Comparison of ENCODE assay signal across 9 cellular contexts in the genomic region with DNA sequence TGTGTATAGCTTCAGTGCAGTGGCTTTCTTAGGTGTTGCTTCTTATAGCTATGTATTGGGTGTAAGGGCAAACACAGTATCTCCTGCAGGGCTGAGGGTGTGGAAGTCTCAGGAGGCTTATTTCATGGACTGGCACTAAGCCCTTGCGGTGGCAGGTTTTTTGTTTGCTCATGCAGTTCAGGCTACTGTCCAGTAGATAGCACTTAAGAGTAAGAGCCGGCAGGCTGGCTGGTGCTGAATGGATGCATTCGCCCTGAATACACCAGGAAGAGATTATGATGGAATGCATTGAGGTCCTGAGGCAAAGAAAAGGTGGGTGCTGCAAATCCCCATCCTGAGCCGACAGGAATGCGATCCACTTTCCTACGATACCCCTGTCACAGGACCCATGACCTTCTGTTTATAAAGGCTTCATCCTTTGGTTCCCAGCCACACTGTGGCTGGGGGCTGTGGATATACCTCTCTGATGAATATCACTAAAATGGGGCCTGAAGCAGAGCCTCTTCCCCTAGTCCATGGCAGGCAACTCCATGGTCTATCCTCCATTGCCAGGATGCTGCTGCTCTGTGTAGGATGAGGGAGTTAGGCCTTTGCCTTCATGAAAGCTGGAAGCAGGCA. TPM values are rescaled to one million over a fixed set of nuclear protein-coding genes. Genes with fewer than 3 reads are reported as not detected.
DNase-seq lines count a peak whose midpoint lies in the region; ATAC-seq and TF ChIP-seq lines count a peak whose summit lies in the region.
"Had no signal": no experiment of that assay in that cellular context is flagged by ENCODE, and none has a peak within 500 bp of the region (broad histone marks: within the 10 kb centered on the region; RNA-seq: fewer than 3 reads in every experiment).

No MANE protein-coding gene starts in this region.

- H3K27ac Mint-ChIP-seq in activated CD8-positive, alpha-beta T cell treated with anti-CD3 and anti-CD28 coated beads for 36 hours, result no peak overlapping the region
- no peak overlapping the region for H3K27ac Mint-ChIP-seq in immature natural killer cell

- H3K27ac ChIP-seq in right cardiac atrium (ENCODE audit: low read length), result no peak overlapping the region

- peak; percentile 35 to 68 for ATAC-seq in right cardiac atrium
- no peak for ATAC-seq in activated CD8-positive, alpha-beta T cell treated with anti-CD3 and anti-CD28 coated beads for 36 hours
- no peak for ATAC-seq in GM21529 (IDR thresholded peaks at IDR 0.05; ENCODE audit: unreplicated experiment)

- no peak for TF ChIP-seq CTCF in activated CD8-positive, alpha-beta T cell treated with anti-CD3 and anti-CD28 coated beads for 36 hours (IDR thresholded peaks at IDR 0.05)

- DNase-seq in COR-L47 (lab: John Stamatoyannopoulos, UW) (peak; percentile 17), HuH-7.5 (ENCODE audit: low spot score) (peak; percentile 46), SW480 (ENCODE audit: low spot score) (peak; percentile 47), right cardiac atrium (no peak), immature natural killer cell (no peak), cerebellum (ENCODE audit: low spot score) (no peak)
- DNase-seq in activated CD8-positive, alpha-beta T cell treated with anti-CD3 and anti-CD28 coated beads for 36 hours, result no peak

- intact Hi-C loops in right cardiac atrium (cut with DNase I), result no loop called here
- intact Hi-C loops in activated CD8-positive, alpha-beta T cell treated with anti-CD3 and anti-CD28 coated beads for 36 hours (cut with micrococcal nuclease), result no loop called here

- POLR2A ChIA-PET in activated CD8-positive, alpha-beta T cell treated with anti-CD3 and anti-CD28 coated beads for 36 hours (lab: Charles Lee), result no interaction called here

- no peak overlapping the region for H3K4me3 Mint-ChIP-seq in activated CD8-positive, alpha-beta T cell treated with anti-CD3 and anti-CD28 coated beads for 36 hours
- H3K4me3 Mint-ChIP-seq in immature natural killer cell, result no peak overlapping the region

- no peaks in the 10 kb centered on the region for H3K9me3 ChIP-seq in right cardiac atrium (ENCODE audit: control insufficient read depth, low read length)

- WGBS in right cardiac atrium, result 33% methylated on average over 6 of the region's 6 CpGs

- H3K36me3 Mint-ChIP-seq in activated CD8-positive, alpha-beta T cell treated with anti-CD3 and anti-CD28 coated beads for 36 hours (ENCODE audit: low read depth), result no peaks in the 10 kb centered on the region
- no peaks in the 10 kb centered on the region for H3K36me3 Mint-ChIP-seq in immature natural killer cell

- no peak overlapping the region for H3K4me3 ChIP-seq in right cardiac atrium (ENCODE audit: low read length)

- peaks cover 5% of the 10 kb centered on the region for H3K9me3 Mint-ChIP-seq in activated CD8-positive, alpha-beta T cell treated with anti-CD3 and anti-CD28 coated beads for 36 hours
- H3K9me3 Mint-ChIP-seq in immature natural killer cell, result peaks cover 0 to 22% (median 0%) of the 10 kb centered on the region in 6 donors

- no peaks in the 10 kb centered on the region for H3K4me1 ChIP-seq in right cardiac atrium (ENCODE audit: control insufficient read depth, insufficient read depth, low read length)

- no peaks in the 10 kb centered on the region for H3K27me3 ChIP-seq in right cardiac atrium (ENCODE audit: control insufficient read depth, insufficient read depth)

- peaks cover 19% of the 10 kb centered on the region for H3K27me3 Mint-ChIP-seq in activated CD8-positive, alpha-beta T cell treated with anti-CD3 and anti-CD28 coated beads for 36 hours
- peaks cover 4 to 13% (median 8%) of the 10 kb centered on the region in 3 donors for H3K27me3 Mint-ChIP-seq in immature natural killer cell (ENCODE audit: low read depth in 3 of 3)

- CTCF ChIA-PET in activated CD8-positive, alpha-beta T cell treated with anti-CD3 and anti-CD28 coated beads for 36 hours (lab: Charles Lee), result no interaction called here

- H3K4me1 Mint-ChIP-seq in activated CD8-positive, alpha-beta T cell treated with anti-CD3 and anti-CD28 coated beads for 36 hours (ENCODE audit: low read depth), result no peaks in the 10 kb centered on the region
- no peaks in the 10 kb centered on the region for H3K4me1 Mint-ChIP-seq in immature natural killer cell

RNA-seq across cellular contexts. Expression of gene ANXA8, which starts 44.9 kb away (rescaled TPM):
- total RNA-seq in right cardiac atrium (1 to 10 TPM in 1 of 4 donors, under 1 TPM in 3; 0.62 to 1.3 (median 0.80) TPM), cerebellum (not detected)
- polyA plus RNA-seq in right cardiac atrium (0.27 TPM), immature natural killer cell (under 1 TPM in 1 of 3 donors, not detected in 2; 0.23 TPM)
- not detected for total RNA-seq in activated CD8-positive, alpha-beta T cell treated with anti-CD3 and anti-CD28 coated beads for 36 hours

RNA-seq across cellular contexts. Expression of gene FAM25G, which starts 52.5 kb away (rescaled TPM):
- total RNA-seq in right cardiac atrium, result not detected
- polyA plus RNA-seq in right cardiac atrium, result not detected
- not detected for total RNA-seq in activated CD8-positive, alpha-beta T cell treated with anti-CD3 and anti-CD28 coated beads for 36 hours
- polyA plus RNA-seq in immature natural killer cell, result not detected
- total RNA-seq in cerebellum, result not detected
- total RNA-seq: urinary bladder had no signal
- polyA plus RNA-seq: urinary bladder had no signal

RNA-seq across cellular contexts. Expression of gene ZNF488, which starts 54.9 kb away (rescaled TPM):
- total RNA-seq in right cardiac atrium (not detected), cerebellum (2.9 TPM)
- polyA plus RNA-seq in right cardiac atrium (0.02 TPM), immature natural killer cell (not detected)
- under 1 TPM; 0.36 to 0.58 TPM for total RNA-seq in activated CD8-positive, alpha-beta T cell treated with anti-CD3 and anti-CD28 coated beads for 36 hours

Comparison
In these comparisons a context has a peak if more than half of its experiments do, and no peak if none do; other contexts are left out.
1. DNase-seq: peak in COR-L47 (single experiment), HuH-7.5 (single experiment) and SW480 (single experiment); none in right cardiac atrium (0 of 3), activated CD8-positive, alpha-beta T cell treated with anti-CD3 and anti-CD28 coated beads for 36 hours (single experiment), immature natural killer cell (0 of 3) and cerebellum (single experiment).
2. ATAC-seq: peak in right cardiac atrium (2 of 2); none in activated CD8-positive, alpha-beta T cell treated with anti-CD3 and anti-CD28 coated beads for 36 hours (single experiment) and GM21529 (single experiment).